9 cellular contexts compared by ENCODE assay signal in the genomic region with DNA sequence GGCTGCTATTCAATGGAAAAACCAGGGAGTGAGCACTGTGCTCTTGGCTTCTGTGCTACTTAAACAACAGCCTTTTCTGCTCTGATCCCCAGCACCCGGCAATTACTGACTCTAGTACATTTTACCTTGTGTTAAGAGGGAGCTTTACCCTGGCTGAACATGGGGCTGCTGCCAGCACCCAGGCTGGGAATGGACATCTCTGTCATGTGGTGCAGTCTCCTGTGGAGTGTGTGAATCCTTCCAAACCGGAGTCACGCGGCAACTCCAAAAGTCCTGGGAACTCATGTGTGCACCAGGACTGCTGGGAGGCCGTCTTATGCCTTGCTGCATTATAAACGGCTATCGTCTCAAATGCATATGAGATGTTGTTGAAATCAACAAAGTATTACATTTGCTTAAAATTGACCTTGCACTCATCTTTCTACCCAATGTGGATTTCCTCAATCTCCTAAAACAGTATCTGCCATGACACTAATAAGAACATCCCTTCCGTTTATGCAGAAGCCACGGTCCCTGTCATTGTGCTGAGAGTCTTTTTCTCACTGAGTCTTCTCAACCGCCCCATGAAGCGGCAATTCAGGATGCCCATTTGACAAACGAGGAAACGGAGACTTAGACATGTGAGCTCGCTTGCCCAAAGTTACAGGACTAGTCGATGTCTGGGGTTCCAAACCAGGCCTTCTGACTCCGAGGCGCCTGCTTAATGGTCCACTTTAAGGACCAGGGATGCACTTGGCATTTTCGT. TPM values are rescaled to one million over a fixed set of nuclear protein-coding genes. Genes with fewer than 3 reads are reported as not detected.
DNase-seq lines count a peak whose midpoint lies in the region; ATAC-seq, FAIRE-seq and TF ChIP-seq lines count a peak whose summit lies in the region.
"Had no signal": no experiment of that assay in that cellular context is flagged by ENCODE, and none has a peak within 500 bp of the region (broad histone marks: within the 10 kb centered on the region; RNA-seq: fewer than 3 reads in every experiment).

No MANE protein-coding gene starts in this region.

- H3K4me3 ChIP-seq in Caco-2 (ENCODE audit: low read depth, low read length) (peak overlapping the region; percentile 73), SJCRH30 (peak overlapping the region; percentile 59), fibroblast of pulmonary artery (replicated peaks; ENCODE audit: low read depth, low read length) (peak overlapping the region; percentile 83), pancreas (peak overlapping the region in 3 of 4 donors; percentile 37 to 94 (median 59))

- intact Hi-C loops in Caco-2 (cut with micrococcal nuclease; ENCODE audit: unreplicated experiment): no loop called here
- intact Hi-C loops in pancreas (cut with DNase I): no loop called here

- H3K36me3 Mint-ChIP-seq in Caco-2 (ENCODE audit: insufficient read depth, unreplicated experiment): peaks cover 11% of the 10 kb centered on the region
- H3K36me3 Mint-ChIP-seq: activated naive CD8-positive, alpha-beta T cell treated with anti-CD3 and anti-CD28 coated beads, Interleukin-2, amount 10 ng/mL, durations not matched to agents 7 days and 5 days had no signal

- H3K27me3 Mint-ChIP-seq in Caco-2 (ENCODE audit: insufficient read depth, unreplicated experiment): no peaks in the 10 kb centered on the region

- TF ChIP-seq CTCF in Caco-2 (IDR thresholded peaks at IDR 0.05; ENCODE audit: insufficient read depth in 1 of 2, low read depth in 1 of 2, low read length in 1 of 2, severe bottlenecking in 1 of 2, unreplicated experiment in 1 of 2) (no peak), fibroblast of pulmonary artery (IDR thresholded peaks at IDR 0.05; ENCODE audit: low read length, missing control alignments) (no peak), pancreas (IDR thresholded peaks at IDR 0.05) (no peak)

- ATAC-seq in pancreas (no peak), GM18907 (IDR thresholded peaks at IDR 0.05; ENCODE audit: unreplicated experiment) (no peak), HG02938 (IDR thresholded peaks at IDR 0.05; ENCODE audit: unreplicated experiment) (no peak)

- POLR2A ChIA-PET in Caco-2 (lab: Charles Lee): interaction anchor here (1.0 to 2.0 kb wide), 2 partner anchors 20 to 65 kb away, joined by 4 to 24 read pairs; partner anchors contain the start of gene RAB14

- in situ Hi-C loops in ACHN (cut with HindIII; ENCODE audit: low pct_ligation_motif_present, low pct_unique_long_range_greater_than_20kb, low sequenced_read_pairs): no loop called here

- peak overlapping the region; percentile 76 for H3K27ac Mint-ChIP-seq in Caco-2 (ENCODE audit: unreplicated experiment)
- H3K27ac Mint-ChIP-seq: activated naive CD8-positive, alpha-beta T cell treated with anti-CD3 and anti-CD28 coated beads, Interleukin-2, amount 10 ng/mL, durations not matched to agents 7 days and 5 days had no signal

- H3K36me3 ChIP-seq in Caco-2 (ENCODE audit: control insufficient read depth, insufficient read depth, low read length) (no peaks in the 10 kb centered on the region), SJCRH30 (no peaks in the 10 kb centered on the region), pancreas (no peaks in the 10 kb centered on the region)

- CTCF ChIA-PET in Caco-2 (lab: Charles Lee): interaction anchor here (1.0 to 3.4 kb wide), 7 partner anchors 11 to 65 kb away, joined by 3 to 42 read pairs (median 6); partner anchors contain the start of gene RAB14

- H3K4me1 ChIP-seq in Caco-2 (peaks cover 24% of the 10 kb centered on the region), SJCRH30 (peaks cover 17% of the 10 kb centered on the region), pancreas (peaks cover 0 to 4% (median 0%) of the 10 kb centered on the region in 3 donors)

- WGBS in pancreas, 2 donors: 73 to 79% methylated on average over 18 of the region's 18 CpGs

- H3K27ac ChIP-seq in SJCRH30 (no peak overlapping the region), pancreas (peak overlapping the region in 1 of 4 donors; percentile 65)

- no TSS peak for BruUV-seq in Caco-2 (replicated peaks; lab: Mats Ljungman, UMichigan)

- DNase-seq in Caco-2: no peak
- DNase-seq in SJCRH30: no peak
- DNase-seq in fibroblast of pulmonary artery (ENCODE audit: low read depth): no peak
- no peak for DNase-seq in pancreas
- DNase-seq in HT-29 (ENCODE audit: low spot score): no peak
- DNase-seq in ACHN: no peak

- H3K4me3 Mint-ChIP-seq in Caco-2 (ENCODE audit: unreplicated experiment): peak overlapping the region; percentile 87

- no peak for FAIRE-seq in pancreas (lab: Jason Lieb, UNC)

- H3K27me3 ChIP-seq in Caco-2 (replicated peaks; ENCODE audit: control insufficient read depth, insufficient read depth, low read length) (no peaks in the 10 kb centered on the region), SJCRH30 (no peaks in the 10 kb centered on the region), pancreas (no peaks in the 10 kb centered on the region)

- H3K9me3 Mint-ChIP-seq in Caco-2 (ENCODE audit: unreplicated experiment): no peaks in the 10 kb centered on the region
- H3K9me3 Mint-ChIP-seq: activated naive CD8-positive, alpha-beta T cell treated with anti-CD3 and anti-CD28 coated beads, Interleukin-2, amount 10 ng/mL, durations not matched to agents 7 days and 5 days had no signal

- peaks cover 21% of the 10 kb centered on the region for H3K4me1 Mint-ChIP-seq in Caco-2 (ENCODE audit: low read depth, unreplicated experiment)

- H3K9me3 ChIP-seq in Caco-2 (no peaks in the 10 kb centered on the region), SJCRH30 (replicated peaks) (no peaks in the 10 kb centered on the region), pancreas (no peaks in the 10 kb centered on the region)

RNA-seq across cellular contexts. Expression of gene GSN, which starts 0.9 kb away (rescaled TPM):
- total RNA-seq in Caco-2 (2022) (99.6 and 100 TPM in 2 replicates), pancreas (100 to 1,000 TPM in 3 of 6 donors, 10 to 100 TPM in 3; 44.0 to 190 (median 97.8) TPM)
- total RNA-seq in SJCRH30 (2014; rRNA removed; shearing (Covaris generic)): 43.4 and 44.1 TPM in 2 replicates
- 100 to 1,000 TPM; 154 to 193 TPM for polyA plus RNA-seq in pancreas
- total RNA-seq in HT-29 (2014; rRNA removed; shearing (Covaris generic)): 270 and 283 TPM in 2 replicates
